Comparison of ENCODE assay signal across 21 cellular contexts in genomic region chr20:30922129-30922528, GRCh38.
DNase-seq lines count a peak whose midpoint lies in the region; ATAC-seq, FAIRE-seq and TF ChIP-seq lines count a peak whose summit lies in the region.
"Had no signal": no experiment of that assay in that cellular context is flagged by ENCODE, and none has a peak within 500 bp of the region (broad histone marks: within the 10 kb centered on the region; RNA-seq: fewer than 3 reads in every experiment).

No MANE protein-coding gene starts in this region.

- H3K9ac ChIP-seq in HepG2 (ENCODE audit: insufficient read depth, low read depth, low read length): no peak overlapping the region
- H3K9ac ChIP-seq: SK-N-SH had no signal

- in situ Hi-C loops in HepG2 (cut with HindIII; ENCODE audit: extremely low pct_ligation_motif_present, low pct_unique_long_range_greater_than_20kb): no loop called here

- no peak overlapping the region for H2AFZ ChIP-seq in HepG2 (ENCODE audit: low read length)

- CTCF ChIA-PET in HepG2 (lab: Yijun Ruan, JAX; ENCODE audit: low intra/inter-chr PET ratio, low total read pairs): no interaction called here

- H3K4me1 ChIP-seq in HepG2 (ENCODE audit: insufficient read depth, low read length) (no peaks in the 10 kb centered on the region), upper lobe of right lung (no peaks in the 10 kb centered on the region)
- H3K4me1 ChIP-seq: HAP-1 had no signal

- H3K27me3 ChIP-seq in H7 (ENCODE audit: control insufficient read depth, insufficient read depth, low read length) (no peaks in the 10 kb centered on the region), HepG2 (ENCODE audit: control insufficient read depth in 1 of 2, insufficient read depth in 2 of 2, low read length in 2 of 2) (no peaks in the 10 kb centered on the region), upper lobe of right lung (no peaks in the 10 kb centered on the region)
- H3K27me3 ChIP-seq: MG63 had no signal

- intact Hi-C loops in HepG2 (cut with micrococcal nuclease; ENCODE audit: unreplicated experiment) (no loop called here), upper lobe of right lung (cut with DNase I) (no loop called here)

- no peaks in the 10 kb centered on the region for H3K36me3 ChIP-seq in H7 (replicated peaks; ENCODE audit: control insufficient read depth, insufficient read depth, low read length)
- no peaks in the 10 kb centered on the region for H3K36me3 ChIP-seq in HepG2 (replicated peaks in 1 of 2; ENCODE audit: control insufficient read depth in 1 of 2, insufficient read depth in 2 of 2, low read length in 2 of 2)
- H3K36me3 ChIP-seq in upper lobe of right lung: no peaks in the 10 kb centered on the region
- H3K36me3 ChIP-seq: HAP-1, MG63 had no signal

- H3K9me3 ChIP-seq in HepG2 (ENCODE audit: low read length): peaks cover 60% of the 10 kb centered on the region
- peaks cover 10% of the 10 kb centered on the region for H3K9me3 ChIP-seq in upper lobe of right lung
- H3K9me3 ChIP-seq: HAP-1, SK-N-SH had no signal

- FAIRE-seq in HepG2 (lab: Jason Lieb, UNC) (no peak), GM19239 (lab: Jason Lieb, UNC) (no peak)
- FAIRE-seq: K562 had no signal

- POLR2A ChIA-PET in HepG2 (lab: Yijun Ruan, JAX): no interaction called here

- no peak overlapping the region for H3K4me3 ChIP-seq in H7 (ENCODE audit: insufficient read depth, low read depth, low read length)
- H3K4me3 ChIP-seq in HepG2 (replicated peaks in 1 of 3; ENCODE audit: insufficient read depth in 1 of 3, low read depth in 2 of 3, low read length in 3 of 3): no peak overlapping the region
- H3K4me3 ChIP-seq in upper lobe of right lung: no peak overlapping the region
- H3K4me3 ChIP-seq: HAP-1, K562, MG63 had no signal

- TF ChIP-seq RAD21 in HepG2 (CRISPR knock-in tag; IDR thresholded peaks at IDR 0.05): no peak

- no peak for TF ChIP-seq CTCF in HepG2 (CRISPR knock-in tag; IDR thresholded peaks at IDR 0.05)
- TF ChIP-seq CTCF in upper lobe of right lung (IDR thresholded peaks at IDR 0.05): no peak

- H3K27ac ChIP-seq in HepG2 (ENCODE audit: extremely low read length, insufficient read depth, low read length): no peak overlapping the region
- no peak overlapping the region for H3K27ac ChIP-seq in upper lobe of right lung

- no peak overlapping the region for H3K4me2 ChIP-seq in HepG2 (ENCODE audit: low read depth, low read length)
- H3K4me2 ChIP-seq: SK-N-SH had no signal

- TF ChIP-seq POLR2A in HepG2 (IDR thresholded peaks at IDR 0.05; ENCODE audit: insufficient read depth in 1 of 2, low read depth in 2 of 2, low read length in 2 of 2): no peak

- peak; percentile 26 for DNase-seq in D341Med (ENCODE audit: low spot score)
- peak; percentile 32 for DNase-seq in H7
- DNase-seq in HepG2 (ENCODE audit: low spot score): no peak
- DNase-seq in upper lobe of right lung: peak; percentile 58
- no peak for DNase-seq in GM19239 (ENCODE audit: insufficient read length, low spot score)
- DNase-seq in inferior parietal cortex (ENCODE audit: extremely low spot score): no peak
- DNase-seq: CD4-positive, CD25-positive, alpha-beta regulatory T cell; DMS 273 treated with DMSO at 0.1 percent for 48 hours; DMS79 treated with DMSO at 0.1 percent for 48 hours; MG63; NCI-H1417; NCI-H1694 treated with DMSO at 0.1 percent for 48 hours; NCI-H2081 treated with DMSO at 0.1 percent for 48 hours; NCI-H2171 treated with DMSO at 0.1 percent for 48 hours; NCI-H526; PC-3; SHP77 treated with DMSO at 0.1 percent for 48 hours; SK-N-SH had no signal

- TF ChIP-seq EP300 in HepG2 (IDR thresholded peaks at IDR 0.05; ENCODE audit: low read depth in 2 of 2, low read length in 2 of 2): no peak
- TF ChIP-seq EP300 in HepG2 (CRISPR knock-in tag; IDR thresholded peaks at IDR 0.05; ENCODE audit: borderline replicate concordance): no peak

- 88% methylated on average over 55 of the region's 55 CpGs for WGBS in HepG2 (ENCODE audit: low lambda C conversion rate)

- no peak for ATAC-seq in HepG2
- peak; percentile 55 for ATAC-seq in upper lobe of right lung
- no peak for ATAC-seq in HG02571 (IDR thresholded peaks at IDR 0.05; ENCODE audit: unreplicated experiment)
- ATAC-seq: K562, PC-3 had no signal

- no peaks in the 10 kb centered on the region for H3K79me2 ChIP-seq in HepG2 (ENCODE audit: insufficient read depth, low read length)

- BruUV-seq in HepG2 (replicated peaks; lab: Mats Ljungman, UMichigan): no TSS peak

- H4K20me1 ChIP-seq in HepG2 (ENCODE audit: insufficient read depth, low read length): no peaks in the 10 kb centered on the region

TF ChIP-seq in HepG2, 621 proteins besides CTCF, POLR2A, EP300 and RAD21:
- TF ChIP-seq DNMT1 (CRISPR knock-in tag; IDR thresholded peaks at IDR 0.05) (0 out of 2 replicates have a peak, but pooled peaks have one; percentile 26), CREB1 (IDR thresholded peaks at IDR 0.05) (no peak), CREB1 (CRISPR knock-in tag; IDR thresholded peaks at IDR 0.05) (no peak)

Comparison
In these comparisons a context has a peak if more than half of its experiments do, and no peak if none do; other contexts are left out.
1. DNase-seq: peak in D341Med (single experiment), H7 (single experiment) and upper lobe of right lung (single experiment); none in HepG2 (single experiment), GM19239 (single experiment) and inferior parietal cortex (single experiment).